Comparison of ENCODE assay signal across 8 cellular contexts in the genomic region with DNA sequence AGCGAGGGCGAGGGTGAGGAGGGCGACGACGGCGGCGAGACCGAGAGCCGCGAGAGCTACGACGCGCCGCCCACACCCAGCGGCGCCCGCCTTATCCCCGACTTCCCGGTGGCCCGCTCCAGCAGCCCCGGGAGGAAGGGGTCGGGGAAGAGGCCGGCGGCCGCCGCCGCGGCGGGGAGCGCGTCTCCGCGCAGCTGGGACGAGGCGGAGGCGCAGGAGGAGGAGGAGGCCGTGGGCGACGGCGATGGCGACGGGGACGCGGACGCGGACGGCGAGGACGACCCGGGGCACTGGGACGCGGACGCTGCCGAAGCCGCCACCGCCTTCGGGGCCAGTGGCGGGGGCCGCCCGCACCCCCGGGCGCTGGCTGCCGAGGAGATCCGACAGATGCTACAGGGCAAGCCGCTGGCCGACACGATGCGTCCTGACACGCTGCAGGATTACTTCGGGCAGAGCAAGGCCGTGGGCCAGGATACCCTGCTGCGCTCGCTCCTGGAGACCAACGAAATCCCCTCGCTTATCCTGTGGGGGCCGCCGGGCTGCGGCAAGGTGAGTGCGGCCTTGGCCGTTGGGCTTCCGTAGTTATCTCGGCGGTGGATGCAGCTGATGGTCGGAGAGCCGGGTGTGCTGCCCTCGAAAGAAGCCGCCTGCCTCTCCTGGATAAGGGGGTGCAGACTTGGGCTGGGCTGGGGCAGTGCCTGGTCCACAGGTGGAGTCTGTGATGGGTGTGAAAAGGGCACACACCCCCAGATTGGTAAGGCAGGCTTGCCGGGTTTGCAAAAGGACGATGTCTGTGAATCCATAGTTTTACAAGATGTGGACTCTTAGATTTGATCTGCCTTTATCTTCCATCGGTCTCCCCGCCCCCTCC. TPM values are rescaled to one million over a fixed set of nuclear protein-coding genes. Genes with fewer than 3 reads are reported as not detected.
DNase-seq lines count a peak whose midpoint lies in the region; ATAC-seq and TF ChIP-seq lines count a peak whose summit lies in the region.

No MANE protein-coding gene starts in this region.

- H3K9me3 ChIP-seq in A673 (ENCODE audit: low read depth, low read length, poor library complexity, severe bottlenecking) (no peaks in the 10 kb centered on the region), PC-9 (ENCODE audit: insufficient read depth, low read depth) (no peaks in the 10 kb centered on the region), adipocyte (ENCODE audit: control insufficient read depth, low read length) (no peaks in the 10 kb centered on the region), right cardiac atrium (ENCODE audit: control insufficient read depth, low read length) (no peaks in the 10 kb centered on the region)

- CTCF ChIA-PET in A673 (lab: Charles Lee) (interaction anchor here (0.6 to 1.5 kb wide), 3 partner anchors 15 to 186 kb away, joined by 3 to 4 read pairs (median 4); a partner anchor contains a TSS), PC-9 (lab: Charles Lee) (interaction anchor here (0.6 to 0.7 kb wide), 2 partner anchors 168 to 605 kb away, joined by 3 to 12 read pairs; no protein-coding TSS in a partner anchor)

- H2AFZ ChIP-seq in PC-9: peak overlapping the region; percentile 27; the same call in 1 of the 2 replicates

- no TSS peak for BruUV-seq in A673 (replicated peaks; lab: Mats Ljungman, UMichigan)
- no TSS peak for BruUV-seq in PC-9 (replicated peaks; lab: Mats Ljungman, UMichigan)

- H3F3A ChIP-seq in PC-9 (ENCODE audit: insufficient read depth, low read depth): peaks cover 6% of the 10 kb centered on the region

- peak; percentile 4 for ATAC-seq in GM18502 (IDR thresholded peaks at IDR 0.05; ENCODE audit: poor library complexity, unreplicated experiment)
- ATAC-seq in HG02885 (IDR thresholded peaks at IDR 0.05; ENCODE audit: poor library complexity, unreplicated experiment): peak; percentile 17
- peak; percentile 3 to 10 for ATAC-seq in right cardiac atrium

- no peak for TF ChIP-seq CTCF in A673 (conservative IDR thresholded peaks at IDR 0.05; ENCODE audit: low read depth, low read length)
- no peak for TF ChIP-seq CTCF in PC-9 (conservative IDR thresholded peaks at IDR 0.05)

- H4K20me1 ChIP-seq in PC-9 (ENCODE audit: insufficient read depth): peaks cover 20% of the 10 kb centered on the region; the same call in 1 of the 2 replicates

- H3K27me3 ChIP-seq in A673 (replicated peaks; ENCODE audit: insufficient read depth, low read depth, low read length, poor library complexity): no peaks in the 10 kb centered on the region
- no peaks in the 10 kb centered on the region for H3K27me3 ChIP-seq in PC-9 (ENCODE audit: insufficient read depth, low read depth)
- H3K27me3 ChIP-seq in adipocyte (replicated peaks; ENCODE audit: control insufficient read depth, insufficient read depth, low read length): no peaks in the 10 kb centered on the region
- no peaks in the 10 kb centered on the region for H3K27me3 ChIP-seq in right cardiac atrium (ENCODE audit: control insufficient read depth, insufficient read depth)

- H3K27ac ChIP-seq in A673 (ENCODE audit: low read depth, low read length, poor library complexity, severe bottlenecking) (peak overlapping the region; percentile 91), PC-9 (peak overlapping the region; percentile 63), right cardiac atrium (ENCODE audit: low read length) (peak overlapping the region; percentile 80)

- DNase-seq in A673 (ENCODE audit: low spot score): peak; percentile 61
- DNase-seq in PC-9: peak in 1 of 2 experiments; percentile 59
- peak; percentile 57 for DNase-seq in adipocyte (ENCODE audit: low read depth)
- peak; percentile 61 to 85 (median 84) for DNase-seq in right cardiac atrium
- DNase-seq in skeletal muscle cell (ENCODE audit: low read depth): no peak
- DNase-seq in NCI-H1092 treated with DMSO at 0.1 percent for 48 hours (lab: John Stamatoyannopoulos, UW): no peak

- H3K79me2 ChIP-seq in PC-9 (ENCODE audit: low read depth): peaks cover 51% of the 10 kb centered on the region

- WGBS in right cardiac atrium: under 1% methylated on average over 90 of the region's 91 CpGs

- POLR2A ChIA-PET in A673 (lab: Charles Lee; ENCODE audit: low non-redundant PET): no interaction called here
- POLR2A ChIA-PET in PC-9 (lab: Charles Lee; ENCODE audit: unreplicated experiment): interaction anchor here (0.6 to 1.1 kb wide), 4 partner anchors 76 to 1656 kb away, joined by 3 to 8 read pairs (median 5); a partner anchor contains a TSS

- no peaks in the 10 kb centered on the region for H3K9me2 ChIP-seq in PC-9 (ENCODE audit: insufficient read depth)

- H3K9ac ChIP-seq in adipocyte (ENCODE audit: low read length): peak overlapping the region; percentile 94

- intact Hi-C loops in A673 (cut with micrococcal nuclease; ENCODE audit: unreplicated experiment): no loop called here
- intact Hi-C loops in PC-9 (cut with micrococcal nuclease; ENCODE audit: unreplicated experiment): loop anchor here (2.0 to 10.0 kb wide), 5 partner anchors 73 to 1171 kb away; a partner anchor contains a TSS
- intact Hi-C loops in right cardiac atrium (cut with DNase I): no loop called here

- H3K36me3 ChIP-seq in A673 (ENCODE audit: insufficient read depth, low read length, poor library complexity, severe bottlenecking) (peaks cover 13% of the 10 kb centered on the region), PC-9 (ENCODE audit: low read depth) (no peaks in the 10 kb centered on the region), adipocyte (ENCODE audit: control insufficient read depth, insufficient read depth, low read length, severe bottlenecking) (peaks cover 10% of the 10 kb centered on the region)

- H3K4me1 ChIP-seq in A673 (ENCODE audit: insufficient read depth, low read length, poor library complexity, severe bottlenecking) (peaks cover 36% of the 10 kb centered on the region), PC-9 (replicated peaks; ENCODE audit: insufficient read depth) (peaks cover 13% of the 10 kb centered on the region), adipocyte (ENCODE audit: control insufficient read depth, insufficient read depth, low read length) (peaks cover 31% of the 10 kb centered on the region), right cardiac atrium (ENCODE audit: control insufficient read depth, insufficient read depth, low read length) (peaks cover 3% of the 10 kb centered on the region)

- H3K4me2 ChIP-seq in PC-9: peak overlapping the region; percentile 93

- peak overlapping the region; percentile 89 for H3K4me3 ChIP-seq in A673 (ENCODE audit: low read depth, low read length, poor library complexity, severe bottlenecking)
- H3K4me3 ChIP-seq in PC-9: peak overlapping the region; percentile 83
- H3K4me3 ChIP-seq in adipocyte (ENCODE audit: low read length): peak overlapping the region; percentile 96
- peak overlapping the region; percentile 65 for H3K4me3 ChIP-seq in right cardiac atrium (ENCODE audit: low read length)
- peak overlapping the region; percentile 88 for H3K4me3 ChIP-seq in skeletal muscle cell (ENCODE audit: low read depth, low read length)

RNA-seq across cellular contexts. Expression of a gene that starts 0.9 kb away (rescaled TPM):
- total RNA-seq in A673 (2021) (48.9 and 49.3 TPM in 2 replicates), PC-9 (2021) (61.4 and 69.5 TPM in 2 replicates), right cardiac atrium (10 to 100 TPM; 34.7 to 49.3 (median 43.6) TPM)
- polyA plus RNA-seq in right cardiac atrium: 44.1 TPM

RNA-seq across cellular contexts. Expression of a gene that starts 15.4 kb away (rescaled TPM):
- total RNA-seq in A673 (2021) (0.13 and 0.39 TPM in 2 replicates), PC-9 (2021) (1.1 and 1.6 TPM in 2 replicates), right cardiac atrium (1 to 10 TPM; 1.9 to 3.7 (median 2.5) TPM)
- 1.3 TPM for polyA plus RNA-seq in right cardiac atrium

Comparison
In these comparisons a context has a peak if more than half of its experiments do, and no peak if none do; other contexts are left out.
1. DNase-seq: peak in A673 (single experiment), adipocyte (single experiment) and right cardiac atrium (3 of 3); none in skeletal muscle cell (single experiment) and NCI-H1092 treated with DMSO at 0.1 percent for 48 hours (single experiment).
2. Peak in every context shown above with its lines, with median percentiles within 50 percentile points of each other: H3K27ac ChIP-seq, H3K4me3 ChIP-seq and ATAC-seq.